ENCODE assay signal across 8 cellular contexts in the genomic region with DNA sequence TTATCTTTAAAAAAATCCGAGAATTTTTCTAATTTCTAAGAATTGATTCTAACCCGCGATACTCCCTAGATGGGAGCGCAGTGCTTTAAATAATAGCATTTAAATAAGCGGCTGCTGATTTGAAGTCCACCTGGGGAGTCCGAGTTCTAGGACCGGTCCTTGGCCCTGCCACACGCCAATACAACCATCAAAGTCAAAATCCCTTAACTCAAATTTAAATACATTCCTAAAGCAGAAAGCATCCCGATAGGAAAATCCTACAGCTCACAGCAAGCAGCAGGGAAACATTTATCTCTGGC. TPM values are rescaled to one million over a fixed set of nuclear protein-coding genes. Genes with fewer than 3 reads are reported as not detected.
DNase-seq lines count a peak whose midpoint lies in the region; ATAC-seq and TF ChIP-seq lines count a peak whose summit lies in the region.

No MANE protein-coding gene starts in this region.

- WGBS in sigmoid colon, 2 donors = 6 to 13% methylated on average over 9 of the region's 9 CpGs

- H3K27me3 ChIP-seq in sigmoid colon = no peaks in the 10 kb centered on the region

- H3K9me3 ChIP-seq in sigmoid colon = no peaks in the 10 kb centered on the region

- DNase-seq in RWPE1 (ENCODE audit: low spot score) (no peak), fibroblast of pulmonary artery (ENCODE audit: low read depth) (no peak), sigmoid colon (no peak), NCI-H1105 treated with DMSO at 0.1 percent for 48 hours (lab: John Stamatoyannopoulos, UW) (no peak)

- peak overlapping the region; percentile 82 for H3K4me3 ChIP-seq in fibroblast of pulmonary artery (replicated peaks; ENCODE audit: low read depth, low read length)
- H3K4me3 ChIP-seq in sigmoid colon = peak overlapping the region; percentile 34 to 92 (median 68)

- H3K27ac ChIP-seq in RWPE1 = peak overlapping the region; percentile 95
- H3K27ac ChIP-seq in sigmoid colon = peak overlapping the region; percentile 65 to 81 (median 74)

- ATAC-seq in GM18868 (IDR thresholded peaks at IDR 0.05; ENCODE audit: unreplicated experiment) (peak; percentile 0), HG02884 (IDR thresholded peaks at IDR 0.05; ENCODE audit: unreplicated experiment) (no peak), HG03108 (IDR thresholded peaks at IDR 0.05; ENCODE audit: unreplicated experiment) (no peak), HG02981 (IDR thresholded peaks at IDR 0.05; ENCODE audit: unreplicated experiment) (no peak)

- POLR2A ChIA-PET in RWPE1 (lab: Yijun Ruan, JAX; ENCODE audit: low non-redundant PET) = interaction anchor here (0.5 to 0.6 kb wide), 2 partner anchors 126 to 434 kb away, joined by 7 to 8 read pairs; no protein-coding TSS in a partner anchor

- no peak for TF ChIP-seq POLR2A in sigmoid colon (IDR thresholded peaks at IDR 0.05)

- no peak for TF ChIP-seq EP300 in sigmoid colon (IDR thresholded peaks at IDR 0.05)

- peaks cover 0 to 18% (median 14%) of the 10 kb centered on the region in 4 donors for H3K4me1 ChIP-seq in sigmoid colon

- no peaks in the 10 kb centered on the region for H3K36me3 ChIP-seq in sigmoid colon

- no peak for TF ChIP-seq CTCF in RWPE1 (conservative IDR thresholded peaks at IDR 0.05; ENCODE audit: low read depth)
- no peak for TF ChIP-seq CTCF in fibroblast of pulmonary artery (IDR thresholded peaks at IDR 0.05; ENCODE audit: low read length, missing control alignments)
- no peak for TF ChIP-seq CTCF in sigmoid colon (IDR thresholded peaks at IDR 0.05)

- CTCF ChIA-PET in RWPE1 (lab: Yijun Ruan, JAX) = interaction anchor here (0.6 to 1.3 kb wide), 9 partner anchors 26 to 943 kb away, joined by 3 to 6 read pairs (median 4); a partner anchor contains a TSS

- intact Hi-C loops in sigmoid colon (cut with DNase I) = loop anchor here (1.0 kb wide), 2 partner anchors 39 to 77 kb away; a partner anchor contains a TSS

RNA-seq across cellular contexts. Expression of a gene that starts 0.5 kb away (rescaled TPM):
- 10 to 100 TPM in 2 of 4 donors, 1 to 10 TPM in 2; 3.3 to 21.9 (median 6.8) TPM for total RNA-seq in sigmoid colon
- polyA plus RNA-seq in sigmoid colon = 10 to 100 TPM in 1 of 3 donors, 1 to 10 TPM in 2; 8.4 to 15.5 (median 9.7) TPM

RNA-seq across cellular contexts. Expression of a gene that starts 39.2 kb away (rescaled TPM):
- 1 to 10 TPM; 1.6 to 3.6 (median 2.4) TPM for total RNA-seq in sigmoid colon
- polyA plus RNA-seq in sigmoid colon = 10 to 100 TPM in 2 of 3 donors, 1 to 10 TPM in 1; 3.0 to 12.8 (median 12.0) TPM
